ENCODE assay signal across 25 cellular contexts in the genomic region with DNA sequence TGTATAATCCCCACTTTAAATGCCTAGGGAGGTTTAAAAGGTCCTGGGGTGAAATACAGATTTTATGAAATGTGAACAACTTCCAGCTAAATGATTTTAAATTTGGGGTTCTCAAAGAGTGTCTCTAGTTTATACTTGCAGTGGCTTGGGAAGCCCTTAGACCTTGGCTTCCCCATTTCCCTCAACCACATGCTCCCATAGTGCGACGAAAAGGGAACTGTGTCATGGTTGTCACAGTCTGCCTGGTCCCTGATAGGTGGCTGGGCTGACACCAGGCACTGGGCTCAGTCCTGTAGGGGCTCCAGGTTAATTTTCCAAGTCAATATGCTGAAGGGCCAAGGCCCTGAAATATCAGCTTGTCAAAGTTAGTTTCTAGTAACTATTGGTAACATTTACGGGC. TPM values are rescaled to one million over a fixed set of nuclear protein-coding genes. Genes with fewer than 3 reads are reported as not detected.
"Had no signal": no experiment of that assay in that cellular context is flagged by ENCODE, and none has a peak within 500 bp of the region (broad histone marks: within the 10 kb centered on the region; RNA-seq: fewer than 3 reads in every experiment).

No MANE protein-coding gene starts in this region.

- H3K4me3 Mint-ChIP-seq: activated CD8-positive, alpha-beta T cell treated with anti-CD3 and anti-CD28 coated beads, Interleukin-2, amount 10 ng/mL, durations not matched to agents 7 days and 5 days; activated naive CD4-positive, alpha-beta T cell treated with anti-CD3 and anti-CD28 coated beads, Interleukin-2, amount 50 U/mL, for 24 hours; activated T-helper 1 cell treated with anti-CD3 and anti-CD28 coated beads, Interleukin-12 subunit alpha, Interleukin-12 subunit beta, Interleukin-2, Interleukin-4 antibody, amounts not matched to agents 30 ng/mL and 10 ng/mL and 1 ng/mL, durations not matched to agents 14 hours and 24 hours and 36 hours; dendritic cell treated with granulocyte-macrophage colony-stimulating factor and Interleukin-4, amounts not matched to agents 40 ng/mL and 50 ng/mL, for 4 days; natural killer cell treated with Interleukin-12 subunit alpha and Interleukin-12 subunit beta and Interleukin-15 and Interleukin-18, amount 100 ng/mL, for 72 hours; stimulated activated naive B cell treated with anti-CD40 and anti-IgM and Interleukin-4, amounts not matched to agents 10 μg/mL and 1 μg/mL and 100 μg/mL, for 72 hours; T-helper 17 cell; type B pancreatic cell had no signal

- H3K36me3 ChIP-seq: cardiac muscle cell, neutrophil, ovary, prostate gland, thoracic aorta had no signal

- H3K9me3 ChIP-seq: body of pancreas, neutrophil, ovary, prostate gland, thoracic aorta had no signal

- H3K27ac ChIP-seq: body of pancreas, cardiac muscle cell, neutrophil, ovary, prostate gland, thoracic aorta had no signal

- H3K27me3 Mint-ChIP-seq: activated naive CD4-positive, alpha-beta T cell treated with anti-CD3 and anti-CD28 coated beads, Interleukin-2, amount 50 U/mL, for 24 hours had no signal

- DNase-seq: activated CD4-positive, alpha-beta T cell treated with anti-CD3 and anti-CD28 coated beads for 1 hour; activated CD4-positive, alpha-beta T cell treated with anti-CD3 and anti-CD28 coated beads, Interleukin-2, amount 50 U/mL, for 1 hour; activated CD8-positive, alpha-beta T cell treated with anti-CD3 and anti-CD28 coated beads, Interleukin-2, amount 10 ng/mL, durations not matched to agents 7 days and 5 days; activated gamma-delta T cell; anterior cingulate cortex; body of pancreas; effector CD4-positive, alpha-beta T cell; foreskin melanocyte; hippocampal formation; left ventricle myocardium superior; ovary; stimulated activated CD4-positive, alpha-beta T cell treated with anti-CD3 and anti-CD28 coated beads, Interleukin-2, amount 100 ng/mL, for 48 hours; stimulated activated CD8-positive, alpha-beta memory T cell treated with anti-CD3 and anti-CD28 coated beads, Interleukin-4, amount 100 ng/mL, for 48 hours; stimulated activated naive B cell treated with anti-CD40 and anti-IgM and Interleukin-4, amounts not matched to agents 10 μg/mL and 1 μg/mL and 100 μg/mL, for 72 hours; T-helper 17 cell had no signal

- H3K4me1 Mint-ChIP-seq: activated naive CD4-positive, alpha-beta T cell treated with anti-CD3 and anti-CD28 coated beads, Interleukin-2, amount 50 U/mL, for 24 hours; stimulated activated naive B cell treated with anti-CD40 and anti-IgM and Interleukin-4, amounts not matched to agents 10 μg/mL and 1 μg/mL and 100 μg/mL, for 72 hours; T-helper 17 cell had no signal

- H3K9me3 Mint-ChIP-seq: activated naive CD4-positive, alpha-beta T cell treated with anti-CD3 and anti-CD28 coated beads, Interleukin-2, amount 50 U/mL, for 24 hours; activated T-helper 1 cell treated with anti-CD3 and anti-CD28 coated beads, Interleukin-12 subunit alpha, Interleukin-12 subunit beta, Interleukin-2, Interleukin-4 antibody, amounts not matched to agents 30 ng/mL and 10 ng/mL and 1 ng/mL, durations not matched to agents 14 hours and 24 hours and 36 hours; dendritic cell treated with granulocyte-macrophage colony-stimulating factor and Interleukin-4, amounts not matched to agents 40 ng/mL and 50 ng/mL, for 4 days; natural killer cell treated with Interleukin-12 subunit alpha and Interleukin-12 subunit beta and Interleukin-15 and Interleukin-18, amount 100 ng/mL, for 72 hours; stimulated activated naive B cell treated with anti-CD40 and anti-IgM and Interleukin-4, amounts not matched to agents 10 μg/mL and 1 μg/mL and 100 μg/mL, for 72 hours; type B pancreatic cell had no signal

- ATAC-seq: activated CD8-positive, alpha-beta T cell treated with anti-CD3 and anti-CD28 coated beads, Interleukin-2, amount 10 ng/mL, durations not matched to agents 7 days and 5 days; body of pancreas; left ventricle myocardium superior; natural killer cell treated with Interleukin-12 subunit alpha and Interleukin-12 subunit beta and Interleukin-15 and Interleukin-18, amount 100 ng/mL, for 72 hours; stimulated activated naive B cell treated with anti-CD40 and anti-IgM and Interleukin-4, amounts not matched to agents 10 μg/mL and 1 μg/mL and 100 μg/mL, for 72 hours; T-helper 17 cell had no signal

- H3K4me1 ChIP-seq: body of pancreas, prostate gland had no signal

- H3K27me3 ChIP-seq: body of pancreas, ovary had no signal

- H3K4me3 ChIP-seq: body of pancreas, cardiac muscle cell, ovary, prostate gland, thoracic aorta had no signal

- H3K27ac Mint-ChIP-seq: activated CD8-positive, alpha-beta T cell treated with anti-CD3 and anti-CD28 coated beads, Interleukin-2, amount 10 ng/mL, durations not matched to agents 7 days and 5 days; activated naive CD4-positive, alpha-beta T cell treated with anti-CD3 and anti-CD28 coated beads, Interleukin-2, amount 50 U/mL, for 24 hours; activated T-helper 1 cell treated with anti-CD3 and anti-CD28 coated beads, Interleukin-12 subunit alpha, Interleukin-12 subunit beta, Interleukin-2, Interleukin-4 antibody, amounts not matched to agents 30 ng/mL and 10 ng/mL and 1 ng/mL, durations not matched to agents 14 hours and 24 hours and 36 hours; dendritic cell treated with granulocyte-macrophage colony-stimulating factor and Interleukin-4, amounts not matched to agents 40 ng/mL and 50 ng/mL, for 4 days; natural killer cell treated with Interleukin-12 subunit alpha and Interleukin-12 subunit beta and Interleukin-15 and Interleukin-18, amount 100 ng/mL, for 72 hours; stimulated activated naive B cell treated with anti-CD40 and anti-IgM and Interleukin-4, amounts not matched to agents 10 μg/mL and 1 μg/mL and 100 μg/mL, for 72 hours; T-helper 17 cell; type B pancreatic cell had no signal

- H3K36me3 Mint-ChIP-seq: activated naive CD4-positive, alpha-beta T cell treated with anti-CD3 and anti-CD28 coated beads, Interleukin-2, amount 50 U/mL, for 24 hours; natural killer cell treated with Interleukin-12 subunit alpha and Interleukin-12 subunit beta and Interleukin-15 and Interleukin-18, amount 100 ng/mL, for 72 hours; stimulated activated naive B cell treated with anti-CD40 and anti-IgM and Interleukin-4, amounts not matched to agents 10 μg/mL and 1 μg/mL and 100 μg/mL, for 72 hours had no signal

RNA-seq across cellular contexts. Expression of a gene that starts 10.4 kb away (rescaled TPM):
- total RNA-seq: activated CD8-positive, alpha-beta T cell treated with anti-CD3 and anti-CD28 coated beads, Interleukin-2, amount 10 ng/mL, durations not matched to agents 7 days and 5 days; activated T-helper 1 cell treated with anti-CD3 and anti-CD28 coated beads, Interleukin-12 subunit alpha, Interleukin-12 subunit beta, Interleukin-2, Interleukin-4 antibody, amounts not matched to agents 30 ng/mL and 10 ng/mL and 1 ng/mL, durations not matched to agents 14 hours and 24 hours and 36 hours; chondrocyte; natural killer cell treated with Interleukin-12 subunit alpha and Interleukin-12 subunit beta and Interleukin-15 and Interleukin-18, amount 100 ng/mL, for 72 hours; T-helper 17 cell had no signal

RNA-seq across cellular contexts. Expression of a gene that starts 53.4 kb away (rescaled TPM):
- total RNA-seq: activated CD8-positive, alpha-beta T cell treated with anti-CD3 and anti-CD28 coated beads, Interleukin-2, amount 10 ng/mL, durations not matched to agents 7 days and 5 days; activated T-helper 1 cell treated with anti-CD3 and anti-CD28 coated beads, Interleukin-12 subunit alpha, Interleukin-12 subunit beta, Interleukin-2, Interleukin-4 antibody, amounts not matched to agents 30 ng/mL and 10 ng/mL and 1 ng/mL, durations not matched to agents 14 hours and 24 hours and 36 hours; body of pancreas; cardiac muscle cell; chondrocyte; left ventricle myocardium superior; natural killer cell treated with Interleukin-12 subunit alpha and Interleukin-12 subunit beta and Interleukin-15 and Interleukin-18, amount 100 ng/mL, for 72 hours; ovary; prostate gland; T-helper 17 cell; thoracic aorta had no signal
- polyA plus RNA-seq: cardiac muscle cell had no signal
